In genomic region chr9:72521416-72521815, GRCh38 we compare ENCODE assay signal across 1 cellular context. TPM values are rescaled to one million over a fixed set of nuclear protein-coding genes. Genes with fewer than 3 reads are reported as not detected.
"Had no signal": no experiment of that assay in that cellular context is flagged by ENCODE, and none has a peak within 500 bp of the region (broad histone marks: within the 10 kb centered on the region; RNA-seq: fewer than 3 reads in every experiment).

TMC1 (plus strand) TSS chr9:72521608; CDS start chr9:72648649, 127,041 bp downstream.

RNA-seq across cellular contexts. Expression of gene TMC1, which starts in this region (rescaled TPM):
- total RNA-seq: Right ventricle myocardium superior had no signal
